Comparison of ENCODE assay signal across 8 cellular contexts in genomic region chr13:21075303-21076264, GRCh38. TPM values are rescaled to one million over a fixed set of nuclear protein-coding genes. Genes with fewer than 3 reads are reported as not detected.
DNase-seq lines count a peak whose midpoint lies in the region; ATAC-seq and TF ChIP-seq lines count a peak whose summit lies in the region.

No MANE protein-coding gene starts in this region.

- H3K27ac Mint-ChIP-seq in CD14-positive monocyte = peak overlapping the region; percentile 4 to 82 (median 63)

- in situ Hi-C loops in astrocyte of the spinal cord (cut with HindIII; ENCODE audit: low sequenced_read_pairs) = no loop called here

- intact Hi-C loops in CD14-positive monocyte (cut with micrococcal nuclease) = loop anchor here in 1 of 2 donors (5.0 kb wide), 1 partner anchor 58 kb away; no protein-coding TSS in a partner anchor

- DNase-seq in CD14-positive monocyte (ENCODE audit: low spot score) (no peak), astrocyte of the spinal cord (ENCODE audit: low read depth, low spot score) (peak; percentile 49), iris pigment epithelial cell (ENCODE audit: low read depth) (peak; percentile 43), NCI-H2081 treated with DMSO at 0.1 percent for 48 hours (lab: John Stamatoyannopoulos, UW) (no peak)
- peak; percentile 51 for DNase-seq in stimulated activated CD8-positive, alpha-beta memory T cell treated with anti-CD3 and anti-CD28 coated beads, Interleukin-4, amount 100 ng/mL, for 48 hours

- ATAC-seq in HG03460 (IDR thresholded peaks at IDR 0.05; ENCODE audit: unreplicated experiment) (peak; percentile 42), GM19328 (IDR thresholded peaks at IDR 0.05; ENCODE audit: unreplicated experiment) (no peak), GM21360 (IDR thresholded peaks at IDR 0.05; ENCODE audit: unreplicated experiment) (no peak)

- H3K4me3 Mint-ChIP-seq in CD14-positive monocyte = peak overlapping the region; percentile 84 to 91

- H3K27me3 Mint-ChIP-seq in CD14-positive monocyte (ENCODE audit: low read depth in 3 of 3) = peaks cover 0 to 3% (median 0%) of the 10 kb centered on the region in 3 donors

- TF ChIP-seq CTCF in CD14-positive monocyte (IDR thresholded peaks at IDR 0.05) (no peak), astrocyte of the spinal cord (IDR thresholded peaks at IDR 0.05; ENCODE audit: low read depth, low read length) (no peak)

- H3K36me3 Mint-ChIP-seq in CD14-positive monocyte = no peaks in the 10 kb centered on the region

- peak overlapping the region; percentile 44 for H3K4me3 ChIP-seq in astrocyte of the spinal cord (ENCODE audit: low read depth, low read length)

- peaks cover 55% of the 10 kb centered on the region for H3K4me1 Mint-ChIP-seq in CD14-positive monocyte

- peaks cover 0 to 1% (median 0%) of the 10 kb centered on the region in 7 donors for H3K9me3 Mint-ChIP-seq in CD14-positive monocyte

RNA-seq across cellular contexts. Expression of gene LATS2, which starts 14.2 kb away (rescaled TPM):
- 1 to 10 TPM in 1 of 2 donors, under 1 TPM in 1; 0.96 to 1.0 TPM for polyA plus RNA-seq in CD14-positive monocyte

Comparison
In these comparisons a context has a peak if more than half of its experiments do, and no peak if none do; other contexts are left out.
1. DNase-seq: peak in astrocyte of the spinal cord (single experiment), iris pigment epithelial cell (single experiment) and stimulated activated CD8-positive, alpha-beta memory T cell treated with anti-CD3 and anti-CD28 coated beads, Interleukin-4, amount 100 ng/mL, for 48 hours (single experiment); none in CD14-positive monocyte (single experiment) and NCI-H2081 treated with DMSO at 0.1 percent for 48 hours (single experiment).